Comparison of ENCODE assay signal across 8 cellular contexts in genomic region chr1:167819849-167820683, GRCh38.
DNase-seq lines count a peak whose midpoint lies in the region; ATAC-seq and TF ChIP-seq lines count a peak whose summit lies in the region.

No MANE protein-coding gene starts in this region.

- peak overlapping the region; percentile 14 to 67 for H3K27ac ChIP-seq in ovary

- H3K4me3 ChIP-seq in H7 (ENCODE audit: insufficient read depth, low read depth, low read length) = no peak overlapping the region
- H3K4me3 ChIP-seq in ovary = peak overlapping the region; percentile 36

- no peak for TF ChIP-seq CTCF in ovary (IDR thresholded peaks at IDR 0.05)

- TF ChIP-seq POLR2A in ovary (IDR thresholded peaks at IDR 0.05) = peak; percentile 43

- no peaks in the 10 kb centered on the region for H3K9me3 ChIP-seq in ovary

- peak; percentile 98 for ATAC-seq in left cardiac atrium
- no peak for ATAC-seq in HG03135 (IDR thresholded peaks at IDR 0.05; ENCODE audit: unreplicated experiment)

- peaks cover 2% of the 10 kb centered on the region for H3K4me1 ChIP-seq in ovary (ENCODE audit: insufficient read depth)

- H3K27me3 ChIP-seq in H7 (ENCODE audit: control insufficient read depth, insufficient read depth, low read length) (no peaks in the 10 kb centered on the region; the same call in 1 of the 2 replicates), ovary (no peaks in the 10 kb centered on the region)

- WGBS in ovary, 3 donors = 8 to 10% (median 9%) methylated on average over 35 of the region's 35 CpGs

- DNase-seq in DMS53 (lab: John Stamatoyannopoulos, UW) (peak; percentile 78), H7 (peak; percentile 94), NCI-H774 (lab: John Stamatoyannopoulos, UW) (peak; percentile 80), amygdala (lab: John Stamatoyannopoulos, UW) (peak in 34 of 56 donors; percentile 1 to 57 (median 29)), left cardiac atrium (peak; percentile 87), ovary (peak; percentile 75 to 84 (median 82)), SKM-1 (lab: John Stamatoyannopoulos, UW; ENCODE audit: unreplicated experiment) (no peak)

- intact Hi-C loops in left cardiac atrium (cut with DNase I) = loop anchor here in 1 of 2 donors (10.0 kb wide), 1 partner anchor 105 kb away; no protein-coding TSS in a partner anchor
- intact Hi-C loops in ovary (cut with DNase I) = no loop called here

- no peak for TF ChIP-seq EP300 in ovary (IDR thresholded peaks at IDR 0.05)

- no peaks in the 10 kb centered on the region for H3K36me3 ChIP-seq in H7 (replicated peaks; ENCODE audit: control insufficient read depth, insufficient read depth, low read length)
- H3K36me3 ChIP-seq in ovary = no peaks in the 10 kb centered on the region
